In the genomic region with DNA sequence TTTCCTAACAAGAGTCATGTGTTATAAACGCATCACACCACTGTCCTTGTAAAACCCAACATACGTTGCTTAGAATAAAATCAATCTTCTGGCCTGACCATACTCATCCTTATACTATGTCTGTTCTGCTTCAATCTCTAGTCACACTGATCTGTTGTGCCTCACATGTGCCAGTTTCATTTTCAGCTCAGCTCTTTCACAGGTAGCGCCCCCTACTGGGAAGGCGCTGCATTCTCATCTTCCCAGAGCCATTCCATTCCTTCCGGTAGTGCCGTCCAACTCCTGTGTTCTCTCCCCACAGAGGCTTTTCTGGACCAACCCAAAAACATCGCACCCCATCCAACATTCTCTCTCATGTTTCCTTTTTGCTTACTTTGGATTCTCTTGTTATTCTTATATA, we compare ENCODE assay signal across 1 cellular context.
TF ChIP-seq lines count a peak whose summit lies in the region.

No MANE protein-coding gene starts in this region.

TF ChIP-seq in HCT116, 20 proteins besides CTCF, POLR2A, EP300 and RAD21 (continued from another document):
- TF ChIP-seq REST (IDR thresholded peaks at IDR 0.05; ENCODE audit: low read depth) = no peak
- TF ChIP-seq, protein P1, sequence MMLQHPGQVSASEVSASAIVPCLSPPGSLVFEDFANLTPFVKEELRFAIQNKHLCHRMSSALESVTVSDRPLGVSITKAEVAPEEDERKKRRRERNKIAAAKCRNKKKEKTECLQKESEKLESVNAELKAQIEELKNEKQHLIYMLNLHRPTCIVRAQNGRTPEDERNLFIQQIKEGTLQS (IDR thresholded peaks at IDR 0.05) = no peak
- no peak for TF ChIP-seq ELF1 (IDR thresholded peaks at IDR 0.05; ENCODE audit: borderline replicate concordance, low read depth)
- no peak for TF ChIP-seq FOSL1 (IDR thresholded peaks at IDR 0.05; ENCODE audit: low read depth)
- TF ChIP-seq, protein P2, sequence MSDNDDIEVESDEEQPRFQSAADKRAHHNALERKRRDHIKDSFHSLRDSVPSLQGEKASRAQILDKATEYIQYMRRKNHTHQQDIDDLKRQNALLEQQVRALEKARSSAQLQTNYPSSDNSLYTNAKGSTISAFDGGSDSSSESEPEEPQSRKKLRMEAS (IDR thresholded peaks at IDR 0.05) = 0 out of 2 replicates have a peak, but pooled peaks have one; percentile 45
- TF ChIP-seq ZBTB33 (IDR thresholded peaks at IDR 0.05; ENCODE audit: extremely low read depth, insufficient replicate concordance, low read length) = no peak
